8 cellular contexts compared by ENCODE assay signal in the genomic region with DNA sequence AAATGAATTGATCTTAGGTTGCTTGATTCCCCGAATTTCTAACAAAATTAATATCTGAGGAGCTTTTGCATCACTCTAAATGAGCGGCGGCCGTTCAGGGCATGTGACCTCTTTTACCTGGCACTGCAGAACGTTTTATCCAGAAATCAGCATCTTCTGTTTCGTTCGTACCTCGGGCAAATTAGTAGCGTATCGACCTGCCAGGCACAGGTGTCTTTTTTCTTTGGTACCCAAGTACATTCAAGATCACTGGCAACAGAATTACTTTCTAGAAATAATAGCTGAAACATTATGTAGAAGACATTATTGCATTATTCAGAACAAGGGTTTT. TPM values are rescaled to one million over a fixed set of nuclear protein-coding genes. Genes with fewer than 3 reads are reported as not detected.
A peak's percentile ranks its signal among the peaks of the same experiment; 100 is the strongest.
DNase-seq lines count a peak whose midpoint lies in the region; ATAC-seq and TF ChIP-seq lines count a peak whose summit lies in the region.

No MANE protein-coding gene starts in this region.

- peaks cover 20% of the 10 kb centered on the region for H3K79me2 ChIP-seq in OCI-LY1 (ENCODE audit: insufficient read depth, low read length)

- peaks cover 66% of the 10 kb centered on the region for H3K27me3 Mint-ChIP-seq in endodermal cell (ENCODE audit: insufficient read depth)

- ATAC-seq in GM19351 (IDR thresholded peaks at IDR 0.05; ENCODE audit: unreplicated experiment) (no peak), HG02642 (IDR thresholded peaks at IDR 0.05; ENCODE audit: poor library complexity, unreplicated experiment) (no peak), GM19324 (IDR thresholded peaks at IDR 0.05; ENCODE audit: low FRiP score, unreplicated experiment) (no peak)

- no peak overlapping the region for H2AFZ ChIP-seq in OCI-LY1 (ENCODE audit: low read length)

- no peaks in the 10 kb centered on the region for H3K9me3 Mint-ChIP-seq in endodermal cell

- peaks cover 41% of the 10 kb centered on the region for H3K4me1 Mint-ChIP-seq in endodermal cell

- H3K36me3 ChIP-seq in OCI-LY1 (ENCODE audit: insufficient read depth, low read length) = no peaks in the 10 kb centered on the region
- H3K36me3 ChIP-seq in endodermal cell (ENCODE audit: control insufficient read depth, insufficient read depth, low read length) = no peaks in the 10 kb centered on the region
- no peaks in the 10 kb centered on the region for H3K36me3 ChIP-seq in ovary

- TF ChIP-seq POLR2A in ovary (IDR thresholded peaks at IDR 0.05) = no peak

- no peaks in the 10 kb centered on the region for H3K36me3 Mint-ChIP-seq in endodermal cell (ENCODE audit: low read depth)

- peaks cover 43% of the 10 kb centered on the region for H3K4me1 ChIP-seq in OCI-LY1 (ENCODE audit: insufficient read depth, low read length, severe bottlenecking)
- H3K4me1 ChIP-seq in endodermal cell (ENCODE audit: control insufficient read depth, insufficient read depth, low read length) = peaks cover 4% of the 10 kb centered on the region
- peaks cover 4% of the 10 kb centered on the region for H3K4me1 ChIP-seq in ovary (ENCODE audit: insufficient read depth)

- H3F3A ChIP-seq in OCI-LY1 (ENCODE audit: insufficient read depth, low read length) = no peaks in the 10 kb centered on the region; the same call in 1 of the 2 replicates

- H3K9me3 ChIP-seq in OCI-LY1 (ENCODE audit: low read length) (no peaks in the 10 kb centered on the region), endodermal cell (ENCODE audit: control insufficient read depth, low read length) (no peaks in the 10 kb centered on the region), ovary (no peaks in the 10 kb centered on the region)

- H3K4me3 ChIP-seq in OCI-LY1 (ENCODE audit: low read depth, low read length, poor library complexity, severe bottlenecking) (peak overlapping the region; percentile 95), endodermal cell (ENCODE audit: low read length) (peak overlapping the region; percentile 95), ovary (peak overlapping the region; percentile 65)

- no peaks in the 10 kb centered on the region for H4K20me1 ChIP-seq in OCI-LY1 (ENCODE audit: insufficient read depth, low read length)

- intact Hi-C loops in ovary (cut with DNase I) = loop anchor here in 1 of 4 donors (5.0 kb wide), 1 partner anchor 76 kb away; no protein-coding TSS in a partner anchor

- H3K9ac ChIP-seq in OCI-LY1 (ENCODE audit: low read length) (peak overlapping the region; percentile 81), endodermal cell (ENCODE audit: extremely low read depth, low read length, poor library complexity, severe bottlenecking) (peak overlapping the region; percentile 70)

- H3K27me3 ChIP-seq in OCI-LY1 (ENCODE audit: insufficient read depth, low read length) (no peaks in the 10 kb centered on the region), endodermal cell (ENCODE audit: control insufficient read depth, insufficient read depth, low read length, poor library complexity, severe bottlenecking) (peaks cover 40% of the 10 kb centered on the region), ovary (no peaks in the 10 kb centered on the region)

- DNase-seq in DMS79 treated with DMSO at 0.1 percent for 48 hours (lab: John Stamatoyannopoulos, UW) (peak; percentile 90), endodermal cell (no peak), ovary (no peak)
- DNase-seq in stimulated activated CD4-positive, alpha-beta T cell treated with anti-CD3 and anti-CD28 coated beads, Interleukin-2, amount 100 ng/mL, for 24 hours = no peak

- peak overlapping the region; percentile 76 for H3K4me3 Mint-ChIP-seq in endodermal cell

- H3K27ac Mint-ChIP-seq in endodermal cell = no peak overlapping the region

- H3K27ac ChIP-seq in OCI-LY1 (ENCODE audit: low read depth, low read length, poor library complexity, severe bottlenecking) (no peak overlapping the region), endodermal cell (ENCODE audit: low read depth, low read length) (no peak overlapping the region), ovary (no peak overlapping the region)

- no peak for TF ChIP-seq EP300 in ovary (IDR thresholded peaks at IDR 0.05)

- H3K9me2 ChIP-seq in OCI-LY1 (ENCODE audit: low read depth, low read length) = no peaks in the 10 kb centered on the region

- TF ChIP-seq CTCF in OCI-LY1 (IDR thresholded peaks at IDR 0.05; ENCODE audit: low read length) = no peak
- no peak for TF ChIP-seq CTCF in endodermal cell (conservative IDR thresholded peaks at IDR 0.05)
- TF ChIP-seq CTCF in ovary (IDR thresholded peaks at IDR 0.05) = no peak

- H3K4me2 ChIP-seq in OCI-LY1 (ENCODE audit: low read length) = peak overlapping the region; percentile 89

- WGBS in endodermal cell (ENCODE audit: insufficient coverage in 1 of 2, insufficient read length in 1 of 2), 2 experiments = 4 to 19% methylated on average over 5 to 10 of the region's 10 CpGs
- WGBS in ovary, 3 donors = 3 to 6% (median 3%) methylated on average over 10 of the region's 10 CpGs

RNA-seq across cellular contexts. Expression of a gene that starts 0.9 kb away (rescaled TPM):
- 10 to 100 TPM; 11.6 to 16.0 TPM for total RNA-seq in endodermal cell
- 11.5 TPM for polyA plus RNA-seq in endodermal cell (2013, experiment 1 of 2)
- 10.4 TPM for polyA plus RNA-seq in endodermal cell (2013, experiment 2 of 2)
- total RNA-seq in ovary = 10 to 100 TPM in 5 of 7 donors, 1 to 10 TPM in 2; 8.1 to 19.3 (median 11.7) TPM
- 10 to 100 TPM in 1 of 2 donors, 1 to 10 TPM in 1; 7.2 to 11.4 TPM for polyA plus RNA-seq in ovary
